9 cellular contexts compared by ENCODE assay signal in genomic region chr20:20130399-20130798, GRCh38.
DNase-seq lines count a peak whose midpoint lies in the region; ATAC-seq and TF ChIP-seq lines count a peak whose summit lies in the region.
"Had no signal": no experiment of that assay in that cellular context is flagged by ENCODE, and none has a peak within 500 bp of the region (broad histone marks: within the 10 kb centered on the region; RNA-seq: fewer than 3 reads in every experiment).

No MANE protein-coding gene starts in this region.

- no peaks in the 10 kb centered on the region for H3K27me3 ChIP-seq in colonic mucosa

- no peaks in the 10 kb centered on the region for H3K9me3 ChIP-seq in colonic mucosa

- H3K27ac Mint-ChIP-seq in activated CD8-positive, alpha-beta memory T cell treated with anti-CD3 and anti-CD28 coated beads, Interleukin-2, amount 10 ng/mL, durations not matched to agents 7 days and 5 days = no peak overlapping the region
- no peak overlapping the region for H3K27ac Mint-ChIP-seq in glutamatergic neuron (ENCODE audit: unreplicated experiment)
- H3K27ac Mint-ChIP-seq: T-helper 1 cell treated with Interleukin-12 subunit alpha and Interleukin-12 subunit beta and Interleukin-4 antibody, amounts not matched to agents 30 μg/mL and 1 μg/mL, for 36 hours had no signal

- H3K36me3 ChIP-seq in colonic mucosa = no peaks in the 10 kb centered on the region

- intact Hi-C loops in colonic mucosa (cut with DNase I) = loop anchor here (5.0 kb wide), 1 partner anchor 107 kb away; no protein-coding TSS in a partner anchor

- no peak overlapping the region for H3K27ac ChIP-seq in colonic mucosa

- H3K4me3 ChIP-seq in colonic mucosa = no peak overlapping the region

- DNase-seq in ACHN = peak; percentile 18
- peak; percentile 8 for DNase-seq in HCEC 1CT
- DNase-seq in NCI-H2196 treated with DMSO at 0.1 percent for 48 hours (lab: John Stamatoyannopoulos, UW; ENCODE audit: unreplicated experiment) = peak; percentile 2
- no peak for DNase-seq in colonic mucosa
- DNase-seq in kidney glomerular epithelial cell (lab: John Stamatoyannopoulos, UW) = no peak
- DNase-seq in cerebellum (ENCODE audit: low spot score) = no peak
- no peak for DNase-seq in activated CD8-positive, alpha-beta memory T cell treated with anti-CD3 and anti-CD28 coated beads, Interleukin-2, amount 10 ng/mL, durations not matched to agents 7 days and 5 days
- DNase-seq in glutamatergic neuron = no peak

- in situ Hi-C loops in ACHN (cut with HindIII; ENCODE audit: low pct_ligation_motif_present, low pct_unique_long_range_greater_than_20kb, low sequenced_read_pairs) = no loop called here

- H3K4me1 Mint-ChIP-seq in activated CD8-positive, alpha-beta memory T cell treated with anti-CD3 and anti-CD28 coated beads, Interleukin-2, amount 10 ng/mL, durations not matched to agents 7 days and 5 days = no peaks in the 10 kb centered on the region
- H3K4me1 Mint-ChIP-seq in glutamatergic neuron (ENCODE audit: low read depth, unreplicated experiment) = no peaks in the 10 kb centered on the region

- CTCF ChIA-PET in activated CD8-positive, alpha-beta memory T cell treated with anti-CD3 and anti-CD28 coated beads, Interleukin-2, amount 10 ng/mL, durations not matched to agents 7 days and 5 days (lab: Charles Lee) = interaction anchor here (1.6 kb wide), 1 partner anchor 464 kb away, joined by 4 read pairs; no protein-coding TSS in a partner anchor

- H3K9ac ChIP-seq in colonic mucosa (ENCODE audit: low read depth in 2 of 2, low read length in 2 of 2) = no peak overlapping the region

- TF ChIP-seq CTCF in colonic mucosa (IDR thresholded peaks at IDR 0.05) = peak; percentile 33
- no peak for TF ChIP-seq CTCF in glutamatergic neuron (IDR thresholded peaks at IDR 0.05; ENCODE audit: partially characterized antibody, unreplicated experiment)

- H3K4me1 ChIP-seq in colonic mucosa = no peaks in the 10 kb centered on the region

- no peaks in the 10 kb centered on the region for H3K9me3 Mint-ChIP-seq in activated CD8-positive, alpha-beta memory T cell treated with anti-CD3 and anti-CD28 coated beads, Interleukin-2, amount 10 ng/mL, durations not matched to agents 7 days and 5 days (ENCODE audit: low read depth)
- peaks cover 8% of the 10 kb centered on the region for H3K9me3 Mint-ChIP-seq in glutamatergic neuron (ENCODE audit: unreplicated experiment)
- H3K9me3 Mint-ChIP-seq: T-helper 1 cell treated with Interleukin-12 subunit alpha and Interleukin-12 subunit beta and Interleukin-4 antibody, amounts not matched to agents 30 μg/mL and 1 μg/mL, for 36 hours had no signal

- peaks cover 3% of the 10 kb centered on the region for H3K27me3 Mint-ChIP-seq in activated CD8-positive, alpha-beta memory T cell treated with anti-CD3 and anti-CD28 coated beads, Interleukin-2, amount 10 ng/mL, durations not matched to agents 7 days and 5 days
- H3K27me3 Mint-ChIP-seq in glutamatergic neuron (ENCODE audit: unreplicated experiment) = no peaks in the 10 kb centered on the region

- H3K4me3 Mint-ChIP-seq in activated CD8-positive, alpha-beta memory T cell treated with anti-CD3 and anti-CD28 coated beads, Interleukin-2, amount 10 ng/mL, durations not matched to agents 7 days and 5 days = no peak overlapping the region
- H3K4me3 Mint-ChIP-seq in glutamatergic neuron (ENCODE audit: unreplicated experiment) = no peak overlapping the region
- H3K4me3 Mint-ChIP-seq: T-helper 1 cell treated with Interleukin-12 subunit alpha and Interleukin-12 subunit beta and Interleukin-4 antibody, amounts not matched to agents 30 μg/mL and 1 μg/mL, for 36 hours had no signal

- ATAC-seq in activated CD8-positive, alpha-beta memory T cell treated with anti-CD3 and anti-CD28 coated beads, Interleukin-2, amount 10 ng/mL, durations not matched to agents 7 days and 5 days = no peak

- no peaks in the 10 kb centered on the region for H3K36me3 Mint-ChIP-seq in activated CD8-positive, alpha-beta memory T cell treated with anti-CD3 and anti-CD28 coated beads, Interleukin-2, amount 10 ng/mL, durations not matched to agents 7 days and 5 days
- H3K36me3 Mint-ChIP-seq in glutamatergic neuron (ENCODE audit: unreplicated experiment) = peaks cover 34% of the 10 kb centered on the region

Comparison
In these comparisons a context has a peak if more than half of its experiments do, and no peak if none do; other contexts are left out.
1. DNase-seq: peak in ACHN (single experiment), HCEC 1CT (single experiment) and NCI-H2196 treated with DMSO at 0.1 percent for 48 hours (single experiment); none in colonic mucosa (single experiment), kidney glomerular epithelial cell (single experiment), cerebellum (single experiment), activated CD8-positive, alpha-beta memory T cell treated with anti-CD3 and anti-CD28 coated beads, Interleukin-2, amount 10 ng/mL, durations not matched to agents 7 days and 5 days (single experiment) and glutamatergic neuron (single experiment).